18 cellular contexts compared by ENCODE assay signal in genomic region chr16:16006650-16007049, GRCh38. TPM values are rescaled to one million over a fixed set of nuclear protein-coding genes. Genes with fewer than 3 reads are reported as not detected.
A peak's percentile ranks its signal among the peaks of the same experiment; 100 is the strongest.
DNase-seq lines count a peak whose midpoint lies in the region; ATAC-seq and TF ChIP-seq lines count a peak whose summit lies in the region.
"Had no signal": no experiment of that assay in that cellular context is flagged by ENCODE, and none has a peak within 500 bp of the region (broad histone marks: within the 10 kb centered on the region; RNA-seq: fewer than 3 reads in every experiment).

No MANE protein-coding gene starts in this region.

- no peak overlapping the region for H3K27ac ChIP-seq in mesenchymal stem cell (ENCODE audit: low read length, poor library complexity, severe bottlenecking)
- H3K27ac ChIP-seq: KMS-11, ovary, upper lobe of left lung had no signal

- H4K8ac ChIP-seq in mesenchymal stem cell (ENCODE audit: low read length): peak overlapping the region; percentile 50

- H3K4me3 ChIP-seq in mesenchymal stem cell (ENCODE audit: insufficient read depth in 1 of 2, low read depth in 1 of 2, low read length in 2 of 2): no peak overlapping the region
- H3K4me3 ChIP-seq: ovary, upper lobe of left lung had no signal

- H3K36me3 ChIP-seq in mesenchymal stem cell (ENCODE audit: control insufficient read depth in 1 of 2, insufficient read depth in 2 of 2, low read depth in 1 of 2, low read length in 2 of 2): peaks cover 5 to 24% of the 10 kb centered on the region in 2 experiments
- H3K36me3 ChIP-seq: ovary had no signal

- POLR2A ChIA-PET in activated CD8-positive, alpha-beta T cell treated with anti-CD3 and anti-CD28 coated beads for 36 hours (lab: Charles Lee): no interaction called here

- peaks cover 24% of the 10 kb centered on the region for H3K4me1 ChIP-seq in mesenchymal stem cell (ENCODE audit: control insufficient read depth, insufficient read depth, low read depth, low read length)

- H3K23ac ChIP-seq in mesenchymal stem cell (ENCODE audit: low read length in 2 of 2): no peak overlapping the region

- no peak for TF ChIP-seq CTCF in activated CD8-positive, alpha-beta T cell treated with anti-CD3 and anti-CD28 coated beads for 36 hours (IDR thresholded peaks at IDR 0.05)

- no peak overlapping the region for H3K4me3 Mint-ChIP-seq in activated naive CD4-positive, alpha-beta T cell treated with anti-CD3 and anti-CD28 coated beads, Interleukin-2, amount 10 ng/mL, durations not matched to agents 7 days and 5 days
- H3K4me3 Mint-ChIP-seq in activated CD8-positive, alpha-beta T cell treated with anti-CD3 and anti-CD28 coated beads for 36 hours: no peak overlapping the region
- H3K4me3 Mint-ChIP-seq: activated CD4-positive, alpha-beta T cell treated with anti-CD3 and anti-CD28 coated beads for 36 hours had no signal

- WGBS in mesenchymal stem cell: 85% methylated on average over 8 of the region's 8 CpGs

- no peaks in the 10 kb centered on the region for H3K27me3 Mint-ChIP-seq in activated naive CD4-positive, alpha-beta T cell treated with anti-CD3 and anti-CD28 coated beads, Interleukin-2, amount 10 ng/mL, durations not matched to agents 7 days and 5 days
- H3K27me3 Mint-ChIP-seq in activated CD8-positive, alpha-beta T cell treated with anti-CD3 and anti-CD28 coated beads for 36 hours: no peaks in the 10 kb centered on the region
- H3K27me3 Mint-ChIP-seq: activated CD4-positive, alpha-beta T cell treated with anti-CD3 and anti-CD28 coated beads for 36 hours had no signal

- H2AFZ ChIP-seq in mesenchymal stem cell (ENCODE audit: low read depth, low read length): no peak overlapping the region

- no peak overlapping the region for H2BK15ac ChIP-seq in mesenchymal stem cell (ENCODE audit: low read depth, poor library complexity, severe bottlenecking)

- no peak overlapping the region for H4K91ac ChIP-seq in mesenchymal stem cell (ENCODE audit: low read length)

- DNase-seq in activated naive CD4-positive, alpha-beta T cell treated with anti-CD3 and anti-CD28 coated beads, Interleukin-2, amount 10 ng/mL, durations not matched to agents 7 days and 5 days: no peak
- no peak for DNase-seq in activated naive CD4-positive, alpha-beta T cell treated with Interleukin-2 at 50 U/mL for 16 hours
- DNase-seq in activated CD8-positive, alpha-beta T cell treated with anti-CD3 and anti-CD28 coated beads for 36 hours: no peak
- no peak for DNase-seq in mesenchymal stem cell
- DNase-seq in midbrain (lab: John Stamatoyannopoulos, UW): no peak
- DNase-seq: ACHN; activated CD4-positive, alpha-beta T cell treated with anti-CD3 and anti-CD28 coated beads for 36 hours; EL; foreskin melanocyte; left colon; ovary; stimulated activated CD4-positive, alpha-beta T cell treated with anti-CD3 and anti-CD28 coated beads, Interleukin-4, amount 100 ng/mL, for 4 hours had no signal

- peak overlapping the region; percentile 50 for H3K9ac ChIP-seq in mesenchymal stem cell (ENCODE audit: low read length)
- H3K9ac ChIP-seq: KMS-11 had no signal

- no peak overlapping the region for H3K14ac ChIP-seq in mesenchymal stem cell (ENCODE audit: low read length in 2 of 2)

- intact Hi-C loops in activated CD8-positive, alpha-beta T cell treated with anti-CD3 and anti-CD28 coated beads for 36 hours (cut with micrococcal nuclease): no loop called here

- no peaks in the 10 kb centered on the region for H3K9me3 ChIP-seq in mesenchymal stem cell (ENCODE audit: control insufficient read depth, low read length)
- H3K9me3 ChIP-seq: ovary, upper lobe of left lung had no signal

- no peak for ATAC-seq in activated CD8-positive, alpha-beta T cell treated with anti-CD3 and anti-CD28 coated beads for 36 hours
- ATAC-seq in GM18505 (IDR thresholded peaks at IDR 0.05; ENCODE audit: unreplicated experiment): no peak
- ATAC-seq in HG02840 (IDR thresholded peaks at IDR 0.05; ENCODE audit: low FRiP score, unreplicated experiment): no peak
- no peak for ATAC-seq in GM21423 (IDR thresholded peaks at IDR 0.05; ENCODE audit: unreplicated experiment)
- ATAC-seq: activated CD4-positive, alpha-beta T cell treated with anti-CD3 and anti-CD28 coated beads for 36 hours; left colon; Right ventricle myocardium inferior had no signal

- no peak overlapping the region for H2AK5ac ChIP-seq in mesenchymal stem cell (ENCODE audit: low read length, severe bottlenecking)

- no peaks in the 10 kb centered on the region for H3K27me3 ChIP-seq in mesenchymal stem cell (ENCODE audit: control insufficient read depth in 1 of 2, insufficient read depth in 1 of 2, low read length in 2 of 2)
- H3K27me3 ChIP-seq: ovary, upper lobe of left lung had no signal

- peaks cover 11% of the 10 kb centered on the region for H3K79me1 ChIP-seq in mesenchymal stem cell (replicated peaks; ENCODE audit: low read length, poor library complexity, severe bottlenecking)

- H3K4me2 ChIP-seq in mesenchymal stem cell (ENCODE audit: low read length, poor library complexity, severe bottlenecking): no peak overlapping the region
- H3K4me2 ChIP-seq: KMS-11 had no signal

- peak overlapping the region in 1 of 2 experiments; percentile 22 for H3K18ac ChIP-seq in mesenchymal stem cell (ENCODE audit: low read depth in 1 of 2, low read length in 2 of 2)

- H3K4me1 Mint-ChIP-seq in activated naive CD4-positive, alpha-beta T cell treated with anti-CD3 and anti-CD28 coated beads, Interleukin-2, amount 10 ng/mL, durations not matched to agents 7 days and 5 days: peaks cover 19% of the 10 kb centered on the region
- H3K4me1 Mint-ChIP-seq in activated CD8-positive, alpha-beta T cell treated with anti-CD3 and anti-CD28 coated beads for 36 hours (ENCODE audit: low read depth): peaks cover 29% of the 10 kb centered on the region

- H2BK120ac ChIP-seq in mesenchymal stem cell (ENCODE audit: low read depth, low read length): no peak overlapping the region

- H2BK5ac ChIP-seq in mesenchymal stem cell (ENCODE audit: low read depth, low read length, poor library complexity, severe bottlenecking): no peak overlapping the region

- peak overlapping the region; percentile 7 for H3K27ac Mint-ChIP-seq in activated naive CD4-positive, alpha-beta T cell treated with anti-CD3 and anti-CD28 coated beads, Interleukin-2, amount 10 ng/mL, durations not matched to agents 7 days and 5 days
- peak overlapping the region; percentile 93 for H3K27ac Mint-ChIP-seq in activated CD8-positive, alpha-beta T cell treated with anti-CD3 and anti-CD28 coated beads for 36 hours
- H3K27ac Mint-ChIP-seq: activated CD4-positive, alpha-beta T cell treated with anti-CD3 and anti-CD28 coated beads for 36 hours had no signal

- H3K4ac ChIP-seq in mesenchymal stem cell (ENCODE audit: low read depth in 1 of 2, low read length in 2 of 2): no peak overlapping the region

- H3K36me3 Mint-ChIP-seq in activated naive CD4-positive, alpha-beta T cell treated with anti-CD3 and anti-CD28 coated beads, Interleukin-2, amount 10 ng/mL, durations not matched to agents 7 days and 5 days: peaks cover 43% of the 10 kb centered on the region
- peaks cover 49% of the 10 kb centered on the region for H3K36me3 Mint-ChIP-seq in activated CD8-positive, alpha-beta T cell treated with anti-CD3 and anti-CD28 coated beads for 36 hours (ENCODE audit: low read depth)

- no peak overlapping the region for H2BK12ac ChIP-seq in mesenchymal stem cell (ENCODE audit: low read length in 2 of 2)

- CTCF ChIA-PET in activated naive CD4-positive, alpha-beta T cell treated with anti-CD3 and anti-CD28 coated beads, Interleukin-2, amount 10 ng/mL, durations not matched to agents 7 days and 5 days (lab: Charles Lee): no interaction called here
- CTCF ChIA-PET in activated CD8-positive, alpha-beta T cell treated with anti-CD3 and anti-CD28 coated beads for 36 hours (lab: Charles Lee): no interaction called here

- TF ChIP-seq POLR2A in GM18505 (IDR thresholded peaks at IDR 0.05; ENCODE audit: borderline replicate concordance, extremely low read depth, insufficient read depth, insufficient read length): no peak

- H3K9me3 Mint-ChIP-seq in activated naive CD4-positive, alpha-beta T cell treated with anti-CD3 and anti-CD28 coated beads, Interleukin-2, amount 10 ng/mL, durations not matched to agents 7 days and 5 days: peaks cover 4% of the 10 kb centered on the region
- H3K9me3 Mint-ChIP-seq in activated CD8-positive, alpha-beta T cell treated with anti-CD3 and anti-CD28 coated beads for 36 hours: no peaks in the 10 kb centered on the region

RNA-seq across cellular contexts. Expression of gene ABCC1, which starts 57.2 kb away (rescaled TPM):
- 10 to 100 TPM; 64.5 to 67.6 TPM for total RNA-seq in activated CD8-positive, alpha-beta T cell treated with anti-CD3 and anti-CD28 coated beads for 36 hours
- 42.8 TPM for polyA plus RNA-seq in mesenchymal stem cell (2013, experiment 1 of 2)
- 39.9 TPM for polyA plus RNA-seq in mesenchymal stem cell (2013, experiment 2 of 2)
